24 cellular contexts compared by ENCODE assay signal in the genomic region with DNA sequence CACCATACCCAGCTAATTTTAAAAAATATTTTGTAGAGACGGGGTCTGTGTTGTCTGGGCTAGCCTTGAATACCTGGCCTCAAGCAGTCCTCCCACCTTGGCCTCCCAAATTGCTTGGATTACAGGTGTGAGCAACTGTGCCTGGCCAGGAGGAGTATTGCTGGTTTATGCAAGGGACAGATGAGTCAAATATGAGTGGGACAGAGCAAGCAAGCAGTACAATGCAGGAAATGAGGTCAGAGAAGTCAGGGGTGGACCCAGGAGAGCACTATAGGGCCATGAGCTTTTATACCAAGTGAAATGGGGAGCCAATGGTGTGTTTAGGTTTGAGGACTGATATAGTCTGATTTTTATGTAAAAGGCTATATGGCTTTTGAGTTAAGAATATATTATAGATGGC. TPM values are rescaled to one million over a fixed set of nuclear protein-coding genes. Genes with fewer than 3 reads are reported as not detected.
DNase-seq lines count a peak whose midpoint lies in the region; ATAC-seq and TF ChIP-seq lines count a peak whose summit lies in the region.
"Had no signal": no experiment of that assay in that cellular context is flagged by ENCODE, and none has a peak within 500 bp of the region (broad histone marks: within the 10 kb centered on the region; RNA-seq: fewer than 3 reads in every experiment).

No MANE protein-coding gene starts in this region.

- CTCF ChIA-PET in activated CD8-positive, alpha-beta T cell treated with anti-CD3 and anti-CD28 coated beads for 36 hours (lab: Charles Lee) = no interaction called here
- CTCF ChIA-PET in activated CD8-positive, alpha-beta T cell treated with anti-CD3 and anti-CD28 coated beads, Interleukin-2, amount 10 ng/mL, durations not matched to agents 7 days and 5 days (lab: Charles Lee) = no interaction called here
- CTCF ChIA-PET in CD8-positive, alpha-beta memory T cell (lab: Charles Lee) = no interaction called here

- H3K36me3 ChIP-seq in aorta (ENCODE audit: control insufficient read depth in 1 of 2, insufficient read depth in 2 of 2, low read length in 1 of 2) = no peaks in the 10 kb centered on the region
- no peaks in the 10 kb centered on the region for H3K36me3 ChIP-seq in CD8-positive, alpha-beta memory T cell (ENCODE audit: insufficient read depth, low read length)
- H3K36me3 ChIP-seq: BE2C, MG63 had no signal

- no peak overlapping the region for H3K27ac ChIP-seq in aorta (ENCODE audit: low read depth in 1 of 2, low read length in 2 of 2)
- H3K27ac ChIP-seq in CD8-positive, alpha-beta memory T cell (ENCODE audit: low read depth, low read length) = no peak overlapping the region
- H3K27ac ChIP-seq: HL-60, PC-9, RWPE1 had no signal

- no peak overlapping the region for H3K4me3 Mint-ChIP-seq in activated CD8-positive, alpha-beta T cell treated with anti-CD3 and anti-CD28 coated beads for 36 hours
- no peak overlapping the region for H3K4me3 Mint-ChIP-seq in activated CD8-positive, alpha-beta T cell treated with anti-CD3 and anti-CD28 coated beads, Interleukin-2, amount 10 ng/mL, durations not matched to agents 7 days and 5 days
- peak overlapping the region; percentile 10 to 94 (median 31) for H3K4me3 Mint-ChIP-seq in IgD-negative memory B cell
- H3K4me3 Mint-ChIP-seq in CD8-positive, alpha-beta memory T cell = no peak overlapping the region
- H3K4me3 Mint-ChIP-seq: CD8-positive, alpha-beta T cell had no signal

- no peak for TF ChIP-seq CTCF in activated CD8-positive, alpha-beta T cell treated with anti-CD3 and anti-CD28 coated beads for 36 hours (IDR thresholded peaks at IDR 0.05)

- peaks cover under 1% of the 10 kb centered on the region for H3K4me1 Mint-ChIP-seq in activated CD8-positive, alpha-beta T cell treated with anti-CD3 and anti-CD28 coated beads for 36 hours (ENCODE audit: low read depth)
- peaks cover 9% of the 10 kb centered on the region for H3K4me1 Mint-ChIP-seq in activated CD8-positive, alpha-beta T cell treated with anti-CD3 and anti-CD28 coated beads, Interleukin-2, amount 10 ng/mL, durations not matched to agents 7 days and 5 days (ENCODE audit: low read depth)
- peaks cover 36 to 58% (median 51%) of the 10 kb centered on the region in 3 donors for H3K4me1 Mint-ChIP-seq in IgD-negative memory B cell
- H3K4me1 Mint-ChIP-seq in CD8-positive, alpha-beta memory T cell = peaks cover 2 to 3% (median 2%) of the 10 kb centered on the region in 3 donors

- intact Hi-C loops in activated CD8-positive, alpha-beta T cell treated with anti-CD3 and anti-CD28 coated beads for 36 hours (cut with micrococcal nuclease) = no loop called here
- intact Hi-C loops in aorta (cut with DNase I) = no loop called here

- 96% methylated on average over 1 of the region's 1 CpG for WGBS in aorta, 2 donors

- ATAC-seq in activated CD8-positive, alpha-beta T cell treated with anti-CD3 and anti-CD28 coated beads for 36 hours = peak; percentile 75
- no peak for ATAC-seq in activated CD8-positive, alpha-beta T cell treated with anti-CD3 and anti-CD28 coated beads, Interleukin-2, amount 10 ng/mL, durations not matched to agents 7 days and 5 days
- peak; percentile 38 for ATAC-seq in aorta (ENCODE audit: low FRiP score)
- ATAC-seq in GM19023 (IDR thresholded peaks at IDR 0.05; ENCODE audit: unreplicated experiment) = no peak
- ATAC-seq: CD8-positive, alpha-beta T cell had no signal

- H3K9me3 Mint-ChIP-seq in activated CD8-positive, alpha-beta T cell treated with anti-CD3 and anti-CD28 coated beads for 36 hours = no peaks in the 10 kb centered on the region
- no peaks in the 10 kb centered on the region for H3K9me3 Mint-ChIP-seq in activated CD8-positive, alpha-beta T cell treated with anti-CD3 and anti-CD28 coated beads, Interleukin-2, amount 10 ng/mL, durations not matched to agents 7 days and 5 days (ENCODE audit: insufficient read depth)
- H3K9me3 Mint-ChIP-seq in IgD-negative memory B cell = no peaks in the 10 kb centered on the region
- H3K9me3 Mint-ChIP-seq in CD8-positive, alpha-beta memory T cell = peaks cover 0 to 3% (median 0%) of the 10 kb centered on the region in 5 donors
- H3K9me3 Mint-ChIP-seq: CD8-positive, alpha-beta T cell had no signal

- H3K27me3 Mint-ChIP-seq in activated CD8-positive, alpha-beta T cell treated with anti-CD3 and anti-CD28 coated beads for 36 hours = peaks cover 18% of the 10 kb centered on the region
- H3K27me3 Mint-ChIP-seq in activated CD8-positive, alpha-beta T cell treated with anti-CD3 and anti-CD28 coated beads, Interleukin-2, amount 10 ng/mL, durations not matched to agents 7 days and 5 days (ENCODE audit: low read depth) = peaks cover 19% of the 10 kb centered on the region
- peaks cover 2% of the 10 kb centered on the region for H3K27me3 Mint-ChIP-seq in IgD-negative memory B cell
- H3K27me3 Mint-ChIP-seq in CD8-positive, alpha-beta memory T cell = peaks cover 14 to 21% of the 10 kb centered on the region in 2 donors

- H3K27me3 ChIP-seq in aorta (ENCODE audit: control insufficient read depth in 1 of 2, insufficient read depth in 2 of 2, low read length in 1 of 2) = no peaks in the 10 kb centered on the region
- peaks cover 6% of the 10 kb centered on the region for H3K27me3 ChIP-seq in CD8-positive, alpha-beta memory T cell (ENCODE audit: insufficient read depth, low read length, poor library complexity, severe bottlenecking)
- H3K27me3 ChIP-seq: BE2C, MG63 had no signal

- H3K27ac Mint-ChIP-seq in activated CD8-positive, alpha-beta T cell treated with anti-CD3 and anti-CD28 coated beads for 36 hours = no peak overlapping the region
- H3K27ac Mint-ChIP-seq in activated CD8-positive, alpha-beta T cell treated with anti-CD3 and anti-CD28 coated beads, Interleukin-2, amount 10 ng/mL, durations not matched to agents 7 days and 5 days = no peak overlapping the region
- H3K27ac Mint-ChIP-seq in IgD-negative memory B cell = peak overlapping the region; percentile 16 to 96 (median 93)
- no peak overlapping the region for H3K27ac Mint-ChIP-seq in CD8-positive, alpha-beta memory T cell
- H3K27ac Mint-ChIP-seq: CD8-positive, alpha-beta T cell had no signal

- H3K36me3 Mint-ChIP-seq in activated CD8-positive, alpha-beta T cell treated with anti-CD3 and anti-CD28 coated beads for 36 hours (ENCODE audit: low read depth) = no peaks in the 10 kb centered on the region
- H3K36me3 Mint-ChIP-seq in activated CD8-positive, alpha-beta T cell treated with anti-CD3 and anti-CD28 coated beads, Interleukin-2, amount 10 ng/mL, durations not matched to agents 7 days and 5 days (ENCODE audit: low read depth) = no peaks in the 10 kb centered on the region
- peaks cover 10% of the 10 kb centered on the region for H3K36me3 Mint-ChIP-seq in IgD-negative memory B cell
- H3K36me3 Mint-ChIP-seq in CD8-positive, alpha-beta memory T cell = peaks cover 0 to 4% (median 0%) of the 10 kb centered on the region in 3 donors
- H3K36me3 Mint-ChIP-seq: CD8-positive, alpha-beta T cell had no signal

- POLR2A ChIA-PET in activated CD8-positive, alpha-beta T cell treated with anti-CD3 and anti-CD28 coated beads for 36 hours (lab: Charles Lee) = no interaction called here
- POLR2A ChIA-PET in activated CD8-positive, alpha-beta T cell treated with anti-CD3 and anti-CD28 coated beads, Interleukin-2, amount 10 ng/mL, durations not matched to agents 7 days and 5 days (lab: Charles Lee) = no interaction called here
- POLR2A ChIA-PET in CD8-positive, alpha-beta memory T cell (lab: Charles Lee) = no interaction called here

- H3K4me3 ChIP-seq in aorta (ENCODE audit: low read length in 2 of 2) = no peak overlapping the region
- H3K4me3 ChIP-seq in CD8-positive, alpha-beta memory T cell (ENCODE audit: low read length) = no peak overlapping the region
- H3K4me3 ChIP-seq: MG63, PC-9 had no signal

- H3K4me1 ChIP-seq in aorta (ENCODE audit: control insufficient read depth in 1 of 2, insufficient read depth in 2 of 2, low read length in 2 of 2) = no peaks in the 10 kb centered on the region
- H3K4me1 ChIP-seq in CD8-positive, alpha-beta memory T cell (ENCODE audit: insufficient read depth, low read length) = no peaks in the 10 kb centered on the region
- H3K4me1 ChIP-seq: BE2C had no signal

- no peak for DNase-seq in activated CD8-positive, alpha-beta T cell treated with anti-CD3 and anti-CD28 coated beads for 36 hours
- no peak for DNase-seq in activated CD8-positive, alpha-beta T cell treated with anti-CD3 and anti-CD28 coated beads, Interleukin-2, amount 10 ng/mL, durations not matched to agents 7 days and 5 days
- peak; percentile 23 for DNase-seq in kidney tubule cell (ENCODE audit: low spot score)
- no peak for DNase-seq in aorta
- no peak for DNase-seq in CD8-positive, alpha-beta memory T cell
- DNase-seq: BE2C; CD8-positive, alpha-beta T cell; DMS79 treated with DMSO at 0.1 percent for 48 hours; HCEC 1CT; MG63; NCI-H1048; NCI-H1436 treated with DMSO at 0.1 percent for 48 hours; NCI-H2029; NCI-H345; NCI-H524 treated with DMSO at 0.1 percent for 48 hours; PC-9; SIG-M5 had no signal

- H3K9me3 ChIP-seq in aorta (ENCODE audit: control insufficient read depth, low read length) = no peaks in the 10 kb centered on the region
- no peaks in the 10 kb centered on the region for H3K9me3 ChIP-seq in CD8-positive, alpha-beta memory T cell (ENCODE audit: low read length)
- H3K9me3 ChIP-seq: BE2C, MG63 had no signal

RNA-seq across cellular contexts. Expression of a gene that starts 6.3 kb away (rescaled TPM):
- 1 to 10 TPM in 1 of 2 experiments, under 1 TPM in 1; 0.47 to 1.0 TPM for total RNA-seq in activated CD8-positive, alpha-beta T cell treated with anti-CD3 and anti-CD28 coated beads for 36 hours
- total RNA-seq in activated CD8-positive, alpha-beta T cell treated with anti-CD3 and anti-CD28 coated beads, Interleukin-2, amount 10 ng/mL, durations not matched to agents 7 days and 5 days = 1 to 10 TPM in 1 of 2 experiments, under 1 TPM in 1; 0.81 to 1.3 TPM
- polyA plus RNA-seq in IgD-negative memory B cell (72.8 TPM), aorta (1 to 10 TPM; 1.5 to 7.9 TPM)
- 10 to 100 TPM in 1 of 2 donors, 1 to 10 TPM in 1; 8.5 to 20.9 TPM for total RNA-seq in aorta
- total RNA-seq in CD8-positive, alpha-beta memory T cell = under 1 TPM; 0.66 to 0.97 TPM
- not detected for polyA plus RNA-seq in CD8-positive, alpha-beta memory T cell
- total RNA-seq: G401 had no signal

RNA-seq across cellular contexts. Expression of a gene that starts 45.0 kb away (rescaled TPM):
- total RNA-seq in activated CD8-positive, alpha-beta T cell treated with anti-CD3 and anti-CD28 coated beads for 36 hours = not detected
- total RNA-seq in activated CD8-positive, alpha-beta T cell treated with anti-CD3 and anti-CD28 coated beads, Interleukin-2, amount 10 ng/mL, durations not matched to agents 7 days and 5 days = not detected
- polyA plus RNA-seq in IgD-negative memory B cell (not detected), aorta (10 to 100 TPM in 1 of 2 donors, under 1 TPM in 1; 0.10 to 19.8 TPM)
- not detected for total RNA-seq in aorta
- total RNA-seq in CD8-positive, alpha-beta memory T cell = not detected
- polyA plus RNA-seq in CD8-positive, alpha-beta memory T cell = not detected
- total RNA-seq: A172; CD8-positive, alpha-beta T cell; G401; HT1080 had no signal

Comparison
In these comparisons a context has a peak if more than half of its experiments do, and no peak if none do; other contexts are left out.
1. ATAC-seq: peak in activated CD8-positive, alpha-beta T cell treated with anti-CD3 and anti-CD28 coated beads for 36 hours (single experiment) and aorta (single experiment); none in activated CD8-positive, alpha-beta T cell treated with anti-CD3 and anti-CD28 coated beads, Interleukin-2, amount 10 ng/mL, durations not matched to agents 7 days and 5 days (single experiment) and GM19023 (single experiment).
2. H3K27ac Mint-ChIP-seq: peak in IgD-negative memory B cell (3 of 3); none in activated CD8-positive, alpha-beta T cell treated with anti-CD3 and anti-CD28 coated beads for 36 hours (single experiment), activated CD8-positive, alpha-beta T cell treated with anti-CD3 and anti-CD28 coated beads, Interleukin-2, amount 10 ng/mL, durations not matched to agents 7 days and 5 days (single experiment) and CD8-positive, alpha-beta memory T cell (0 of 8).
3. H3K4me3 Mint-ChIP-seq: peak in IgD-negative memory B cell (4 of 4); none in activated CD8-positive, alpha-beta T cell treated with anti-CD3 and anti-CD28 coated beads for 36 hours (single experiment), activated CD8-positive, alpha-beta T cell treated with anti-CD3 and anti-CD28 coated beads, Interleukin-2, amount 10 ng/mL, durations not matched to agents 7 days and 5 days (single experiment) and CD8-positive, alpha-beta memory T cell (0 of 7).
4. RNA of a gene that starts 6.3 kb away (total RNA-seq): 8.5 to 20.9 TPM in aorta; 0.81 to 1.3 TPM in activated CD8-positive, alpha-beta T cell treated with anti-CD3 and anti-CD28 coated beads, Interleukin-2, amount 10 ng/mL, durations not matched to agents 7 days and 5 days, 0.47 to 1.0 TPM in activated CD8-positive, alpha-beta T cell treated with anti-CD3 and anti-CD28 coated beads for 36 hours and 0.66 to 0.97 TPM in CD8-positive, alpha-beta memory T cell; every median in the first group is over 4 times any median in the second.